9 cellular contexts compared by ENCODE assay signal in genomic region chr5:158958048-158958994, GRCh38.
DNase-seq lines count a peak whose midpoint lies in the region; ATAC-seq and TF ChIP-seq lines count a peak whose summit lies in the region.
"Had no signal": no experiment of that assay in that cellular context is flagged by ENCODE, and none has a peak within 500 bp of the region (broad histone marks: within the 10 kb centered on the region; RNA-seq: fewer than 3 reads in every experiment).

No MANE protein-coding gene starts in this region.

- H3K9me3 ChIP-seq in aorta (ENCODE audit: control insufficient read depth, low read length) (no peaks in the 10 kb centered on the region), body of pancreas (no peaks in the 10 kb centered on the region)

- H3K27me3 ChIP-seq in aorta (ENCODE audit: control insufficient read depth in 1 of 2, insufficient read depth in 2 of 2, low read length in 1 of 2) (no peaks in the 10 kb centered on the region), body of pancreas (no peaks in the 10 kb centered on the region)

- H3K4me1 ChIP-seq in aorta (ENCODE audit: control insufficient read depth in 1 of 2, insufficient read depth in 2 of 2, low read length in 2 of 2) (peaks cover 3 to 10% of the 10 kb centered on the region in 2 donors), body of pancreas (no peaks in the 10 kb centered on the region)

- WGBS in aorta, 2 donors: 35 to 43% methylated on average over 15 of the region's 15 CpGs
- WGBS in body of pancreas, 2 donors: 75 to 78% methylated on average over 15 of the region's 15 CpGs

- peak; percentile 20 for ATAC-seq in HG03175 (IDR thresholded peaks at IDR 0.05; ENCODE audit: unreplicated experiment)
- ATAC-seq in aorta (ENCODE audit: low FRiP score): peak; percentile 31
- ATAC-seq in body of pancreas: no peak

- H3K36me3 ChIP-seq in aorta (ENCODE audit: control insufficient read depth in 1 of 2, insufficient read depth in 2 of 2, low read length in 1 of 2) (no peaks in the 10 kb centered on the region), body of pancreas (replicated peaks in 1 of 2; ENCODE audit: insufficient read depth in 1 of 2, low read depth in 2 of 2) (no peaks in the 10 kb centered on the region)

- no peak overlapping the region for H3K4me3 ChIP-seq in fibroblast of mammary gland (ENCODE audit: control insufficient read depth, low read depth, low read length)
- no peak overlapping the region for H3K4me3 ChIP-seq in aorta (ENCODE audit: low read length in 2 of 2)
- H3K4me3 ChIP-seq in body of pancreas: no peak overlapping the region

- intact Hi-C loops in aorta (cut with DNase I) (no loop called here), body of pancreas (cut with DNase I) (no loop called here)

- DNase-seq in stimulated activated CD4-positive, alpha-beta T cell treated with anti-CD3 and anti-CD28 coated beads, Interleukin-1b, Interleukin-23, amount 100 ng/mL, for 48 hours: peak; percentile 6
- no peak for DNase-seq in stimulated activated CD4-positive, alpha-beta T cell treated with anti-CD3 and anti-CD28 coated beads, Interleukin-12 subunit alpha, Interleukin-12 subunit beta, amount 100 ng/mL, for 4 hours
- DNase-seq in fibroblast of mammary gland (ENCODE audit: low read depth) (peak; percentile 53), aorta (no peak), body of pancreas (no peak), SKM-1 treated with dmso at 0.1 percent for 144 hours (lab: John Stamatoyannopoulos, UW; ENCODE audit: unreplicated experiment) (no peak), NCI-H128 (lab: John Stamatoyannopoulos, UW; ENCODE audit: unreplicated experiment) (no peak)
- DNase-seq: islet precursor cell had no signal

- no peak overlapping the region for H3K27ac ChIP-seq in aorta (ENCODE audit: low read depth in 1 of 2, low read length in 2 of 2)
- no peak overlapping the region for H3K27ac ChIP-seq in body of pancreas

- TF ChIP-seq CTCF in fibroblast of mammary gland (conservative IDR thresholded peaks at IDR 0.05; ENCODE audit: control insufficient read depth, insufficient read depth, low read depth, low read length): no peak
- no peak for TF ChIP-seq CTCF in body of pancreas (IDR thresholded peaks at IDR 0.05)

- TF ChIP-seq POLR2A in body of pancreas (IDR thresholded peaks at IDR 0.05): no peak

Comparison
In these comparisons a context has a peak if more than half of its experiments do, and no peak if none do; other contexts are left out.
1. DNase-seq: peak in stimulated activated CD4-positive, alpha-beta T cell treated with anti-CD3 and anti-CD28 coated beads, Interleukin-1b, Interleukin-23, amount 100 ng/mL, for 48 hours (single experiment) and fibroblast of mammary gland (single experiment); none in stimulated activated CD4-positive, alpha-beta T cell treated with anti-CD3 and anti-CD28 coated beads, Interleukin-12 subunit alpha, Interleukin-12 subunit beta, amount 100 ng/mL, for 4 hours (single experiment), aorta (0 of 2), body of pancreas (0 of 4), SKM-1 treated with dmso at 0.1 percent for 144 hours (single experiment) and NCI-H128 (single experiment).